Comparison of ENCODE assay signal across 13 cellular contexts in the genomic region with DNA sequence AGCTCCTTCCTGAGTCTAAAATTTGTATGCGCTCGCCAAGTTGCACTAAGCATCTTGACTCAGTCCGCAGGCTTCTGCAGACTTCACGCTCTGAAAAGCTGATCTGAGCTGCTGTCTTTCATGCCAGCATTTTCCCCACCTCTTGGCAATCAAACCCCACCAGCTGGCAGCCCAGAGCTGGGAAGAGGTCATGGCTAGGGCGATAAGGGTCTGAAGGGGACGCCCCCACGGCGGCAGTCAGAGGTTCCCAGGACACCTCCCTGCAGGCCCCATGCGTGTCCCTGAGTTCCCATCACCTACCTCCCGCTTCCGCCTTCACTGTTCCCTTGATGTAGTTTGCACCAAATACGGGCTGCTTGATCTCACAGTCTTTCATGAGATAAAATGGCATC. TPM values are rescaled to one million over a fixed set of nuclear protein-coding genes. Genes with fewer than 3 reads are reported as not detected.
DNase-seq lines count a peak whose midpoint lies in the region; ATAC-seq and TF ChIP-seq lines count a peak whose summit lies in the region.
"Had no signal": no experiment of that assay in that cellular context is flagged by ENCODE, and none has a peak within 500 bp of the region (broad histone marks: within the 10 kb centered on the region; RNA-seq: fewer than 3 reads in every experiment).

No MANE protein-coding gene starts in this region.

- no peaks in the 10 kb centered on the region for H3K27me3 Mint-ChIP-seq in natural killer cell (ENCODE audit: low read depth in 2 of 2)
- H3K27me3 Mint-ChIP-seq: activated naive CD8-positive, alpha-beta T cell treated with anti-CD3 and anti-CD28 coated beads for 36 hours; central memory CD8-positive, alpha-beta T cell had no signal

- ATAC-seq in psoas muscle: no peak
- ATAC-seq in natural killer cell: no peak
- no peak for ATAC-seq in GM18909 (IDR thresholded peaks at IDR 0.05; ENCODE audit: poor library complexity, unreplicated experiment)

- H3K4me3 ChIP-seq in right atrium auricular region (no peak overlapping the region), psoas muscle (no peak overlapping the region)

- H3K27ac Mint-ChIP-seq in natural killer cell: no peak overlapping the region
- H3K27ac Mint-ChIP-seq: activated naive CD8-positive, alpha-beta T cell treated with anti-CD3 and anti-CD28 coated beads for 36 hours had no signal

- DNase-seq in right atrium auricular region (ENCODE audit: low spot score): no peak
- DNase-seq in cardiac septum (ENCODE audit: low spot score): no peak
- DNase-seq in psoas muscle: no peak
- no peak for DNase-seq in mesenteric fat pad (ENCODE audit: low spot score)
- no peak for DNase-seq in natural killer cell
- no peak for DNase-seq in cerebellar cortex (ENCODE audit: low spot score)
- DNase-seq: activated CD4-positive, alpha-beta T cell treated with anti-CD3 and anti-CD28 coated beads, Interleukin-2, amount 50 U/mL, for 1 hour; activated naive CD8-positive, alpha-beta T cell treated with anti-CD3 and anti-CD28 coated beads for 36 hours; activated T-cell treated with anti-CD3 and anti-CD28 coated beads, Interleukin-2, amount 50 U/mL, for 1 hour; NCI-H510A had no signal

- TF ChIP-seq CTCF in right atrium auricular region (IDR thresholded peaks at IDR 0.05) (no peak), psoas muscle (IDR thresholded peaks at IDR 0.05) (no peak), natural killer cell (IDR thresholded peaks at IDR 0.05) (no peak)

- no peak overlapping the region for H3K4me3 Mint-ChIP-seq in natural killer cell
- H3K4me3 Mint-ChIP-seq: activated naive CD8-positive, alpha-beta T cell treated with anti-CD3 and anti-CD28 coated beads for 36 hours; central memory CD8-positive, alpha-beta T cell had no signal

- peaks cover 10 to 28% of the 10 kb centered on the region in 2 donors for H3K4me1 Mint-ChIP-seq in natural killer cell

- H3K36me3 ChIP-seq in right atrium auricular region: peaks cover 58% of the 10 kb centered on the region
- H3K36me3 ChIP-seq in psoas muscle (ENCODE audit: insufficient read depth in 1 of 2, low read depth in 1 of 2): peaks cover 15 to 70% of the 10 kb centered on the region in 2 donors

- 43 to 61% (median 45%) methylated on average over 12 of the region's 12 CpGs for WGBS in psoas muscle, 3 donors

- H3K27ac ChIP-seq in right atrium auricular region (peak overlapping the region; percentile 32 to 67), layer of hippocampus (ENCODE audit: low read depth, low read length) (peak overlapping the region; percentile 80), psoas muscle (peak overlapping the region; percentile 95)

- intact Hi-C loops in cardiac septum (cut with DNase I): loop anchor here (2.0 kb wide), 1 partner anchor 40 kb away; no protein-coding TSS in a partner anchor
- intact Hi-C loops in psoas muscle (cut with DNase I): loop anchor here (5.0 kb wide), 2 partner anchors 62 to 72 kb away; a partner anchor contains a TSS
- intact Hi-C loops in natural killer cell (cut with micrococcal nuclease): no loop called here

- no peaks in the 10 kb centered on the region for H3K9me3 Mint-ChIP-seq in natural killer cell
- H3K9me3 Mint-ChIP-seq: activated naive CD8-positive, alpha-beta T cell treated with anti-CD3 and anti-CD28 coated beads for 36 hours; central memory CD8-positive, alpha-beta T cell had no signal

- H3K36me3 Mint-ChIP-seq in natural killer cell: no peaks in the 10 kb centered on the region

- H3K27me3 ChIP-seq in right atrium auricular region: no peaks in the 10 kb centered on the region
- H3K27me3 ChIP-seq in layer of hippocampus (ENCODE audit: control insufficient read depth, insufficient read depth, low read length): no peaks in the 10 kb centered on the region
- H3K27me3 ChIP-seq in psoas muscle (ENCODE audit: insufficient read depth in 3 of 3, low read length in 2 of 3): no peaks in the 10 kb centered on the region

- H3K9me3 ChIP-seq in right atrium auricular region: no peaks in the 10 kb centered on the region
- H3K9me3 ChIP-seq in psoas muscle: no peaks in the 10 kb centered on the region

- H3K4me1 ChIP-seq in right atrium auricular region (peaks cover 0 to 91% of the 10 kb centered on the region in 2 donors), psoas muscle (peaks cover 81% of the 10 kb centered on the region)

RNA-seq across cellular contexts. Expression of a gene that starts 5.1 kb away (rescaled TPM):
- total RNA-seq in right atrium auricular region: 10 to 100 TPM; 11.1 to 25.9 TPM
- total RNA-seq in cardiac septum: 7.9 TPM
- 10 to 100 TPM in 1 of 4 donors, 1 to 10 TPM in 3; 5.1 to 12.8 (median 7.2) TPM for total RNA-seq in psoas muscle
- polyA plus RNA-seq in psoas muscle: 1 to 10 TPM; 1.7 to 3.7 (median 2.2) TPM
- total RNA-seq in mesenteric fat pad: 12.8 TPM
- total RNA-seq in natural killer cell: 100 to 1,000 TPM; 269 to 279 (median 277) TPM

RNA-seq across cellular contexts. Expression of a gene that starts 5.8 kb away (rescaled TPM):
- total RNA-seq in right atrium auricular region (100 to 1,000 TPM in 1 of 2 donors, 10 to 100 TPM in 1; 100.0 to 163 TPM), cardiac septum (129 TPM), psoas muscle (100 to 1,000 TPM; 109 to 278 (median 164) TPM), mesenteric fat pad (125 TPM), natural killer cell (100 to 1,000 TPM in 1 of 3 donors, 10 to 100 TPM in 2; 81.1 to 106 (median 95.2) TPM)
- 100 to 1,000 TPM; 115 to 174 (median 149) TPM for polyA plus RNA-seq in psoas muscle

RNA-seq across cellular contexts. Expression of a gene that starts 29.1 kb away (rescaled TPM):
- total RNA-seq in right atrium auricular region (10 to 100 TPM; 16.8 to 24.8 TPM), cardiac septum (39.5 TPM), psoas muscle (10 to 100 TPM in 3 of 4 donors, 1 to 10 TPM in 1; 8.9 to 16.0 (median 10.9) TPM), mesenteric fat pad (35.7 TPM), natural killer cell (1 to 10 TPM; 1.2 to 2.5 (median 2.0) TPM)
- polyA plus RNA-seq in psoas muscle: 10 to 100 TPM in 2 of 3 donors, 1 to 10 TPM in 1; 8.4 to 17.1 (median 10.9) TPM

RNA-seq across cellular contexts. Expression of a gene that starts 47.5 kb away (rescaled TPM):
- 1 to 10 TPM; 7.0 to 9.8 TPM for total RNA-seq in right atrium auricular region
- total RNA-seq in cardiac septum: 12.1 TPM
- 10 to 100 TPM in 2 of 4 donors, 1 to 10 TPM in 2; 9.2 to 10.3 (median 9.7) TPM for total RNA-seq in psoas muscle
- polyA plus RNA-seq in psoas muscle: 10 to 100 TPM in 1 of 3 donors, 1 to 10 TPM in 2; 9.0 to 14.8 (median 9.0) TPM
- total RNA-seq in mesenteric fat pad: 20.9 TPM
- 10 to 100 TPM; 19.2 to 26.9 (median 22.5) TPM for total RNA-seq in natural killer cell

RNA-seq across cellular contexts. Expression of a gene that starts 55.4 kb away (rescaled TPM):
- total RNA-seq in right atrium auricular region: 10 to 100 TPM; 27.2 to 36.4 TPM
- 76.3 TPM for total RNA-seq in cardiac septum
- total RNA-seq in psoas muscle: 100 to 1,000 TPM; 107 to 168 (median 125) TPM
- 100 to 1,000 TPM; 104 to 115 (median 107) TPM for polyA plus RNA-seq in psoas muscle
- total RNA-seq in mesenteric fat pad: 70.8 TPM
- total RNA-seq in natural killer cell: 100 to 1,000 TPM in 1 of 3 donors, 10 to 100 TPM in 2; 68.6 to 110 (median 96.7) TPM

Comparison
In these comparisons a context has a peak if more than half of its experiments do, and no peak if none do; other contexts are left out.
1. RNA of a gene that starts 5.1 kb away (total RNA-seq): 269 to 279 TPM in natural killer cell; 11.1 to 25.9 TPM in right atrium auricular region, 12.8 TPM in mesenteric fat pad (single experiment), 7.9 TPM in cardiac septum (single experiment) and 5.1 to 12.8 TPM in psoas muscle; every median in the first group is over 10 times any median in the second.
2. Peak in every context shown above with its lines, with median percentiles within 50 percentile points of each other: H3K27ac ChIP-seq.